ENCODE assay signal across 11 cellular contexts in the genomic region with DNA sequence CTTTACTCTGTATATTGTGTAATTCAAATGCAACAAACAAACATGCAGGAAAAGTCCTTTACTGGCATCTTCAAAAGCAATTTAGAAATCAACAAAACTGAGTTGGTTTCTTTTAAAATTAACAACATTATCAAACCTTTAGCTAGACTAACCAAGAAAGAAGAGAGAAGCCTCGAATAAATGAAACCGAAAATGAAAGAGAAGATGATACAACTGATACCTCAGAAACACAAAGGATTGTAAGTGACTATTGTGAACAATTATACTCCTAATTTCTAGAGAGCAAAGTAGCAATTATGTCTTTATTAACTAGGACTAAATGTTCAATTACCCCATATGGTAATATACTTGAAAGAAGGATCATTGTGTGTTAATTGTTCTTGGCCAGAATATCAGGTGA. TPM values are rescaled to one million over a fixed set of nuclear protein-coding genes. Genes with fewer than 3 reads are reported as not detected.
DNase-seq lines count a peak whose midpoint lies in the region; ATAC-seq and TF ChIP-seq lines count a peak whose summit lies in the region.
"Had no signal": no experiment of that assay in that cellular context is flagged by ENCODE, and none has a peak within 500 bp of the region (broad histone marks: within the 10 kb centered on the region; RNA-seq: fewer than 3 reads in every experiment).

No MANE protein-coding gene starts in this region.

- H3K36me3 ChIP-seq in fibroblast of lung (ENCODE audit: control insufficient read depth, insufficient read depth, low read length): no peaks in the 10 kb centered on the region
- H3K36me3 ChIP-seq in BE2C: no peaks in the 10 kb centered on the region

- no peak for DNase-seq in fibroblast of lung (ENCODE audit: low read depth in 2 of 2)
- DNase-seq in BE2C: no peak
- no peak for DNase-seq in NCI-H345 treated with DMSO at 0.1 percent for 48 hours (lab: John Stamatoyannopoulos, UW; ENCODE audit: unreplicated experiment)
- no peak for DNase-seq in NCI-H1417 treated with DMSO at 0.1 percent for 48 hours (lab: John Stamatoyannopoulos, UW)
- DNase-seq in RKO (ENCODE audit: low spot score): no peak
- DNase-seq: dorsolateral prefrontal cortex, GF-D8 had no signal

- peak overlapping the region; percentile 11 for H3K4me2 ChIP-seq in fibroblast of lung (ENCODE audit: extremely low read depth, insufficient read depth, low read length)

- H3K27ac ChIP-seq in fibroblast of lung (ENCODE audit: insufficient read depth, low read length): no peak overlapping the region
- H3K27ac ChIP-seq: dorsolateral prefrontal cortex had no signal

- H3K4me3 ChIP-seq in fibroblast of lung (replicated peaks in 1 of 4; ENCODE audit: control extremely low read depth in 1 of 4, insufficient read depth in 1 of 4, low read depth in 3 of 4, low read length in 4 of 4): no peak overlapping the region
- H3K4me3 ChIP-seq in BE2C (ENCODE audit: low read depth, low read length): no peak overlapping the region

- TF ChIP-seq CTCF in fibroblast of lung (conservative IDR thresholded peaks at IDR 0.05 in 1 of 2, IDR thresholded peaks at IDR 0.05 in 1 of 2; ENCODE audit: low read depth in 1 of 2, low read length in 2 of 2) (no peak), BE2C (IDR thresholded peaks at IDR 0.05; ENCODE audit: low read depth, low read length) (no peak)

- H4K20me1 ChIP-seq in fibroblast of lung (ENCODE audit: control insufficient read depth, extremely low read depth, insufficient read depth, low read length): no peaks in the 10 kb centered on the region

- no peak overlapping the region for H3K9ac ChIP-seq in fibroblast of lung (ENCODE audit: insufficient read depth, low read length)

- peak; percentile 68 for ATAC-seq in GM18511 (IDR thresholded peaks at IDR 0.05; ENCODE audit: unreplicated experiment)
- peak; percentile 78 for ATAC-seq in GM21447 (IDR thresholded peaks at IDR 0.05; ENCODE audit: unreplicated experiment)
- ATAC-seq in HG03558 (IDR thresholded peaks at IDR 0.05; ENCODE audit: extremely low read depth, unreplicated experiment): peak; percentile 60

- H3K27me3 ChIP-seq in fibroblast of lung (ENCODE audit: control insufficient read depth, insufficient read depth, low read length) (no peaks in the 10 kb centered on the region), BE2C (no peaks in the 10 kb centered on the region)
- H3K27me3 ChIP-seq: dorsolateral prefrontal cortex had no signal

- H3K4me1 ChIP-seq in fibroblast of lung (ENCODE audit: control insufficient read depth, extremely low read depth, insufficient read depth, low read length) (peaks cover 2% of the 10 kb centered on the region), BE2C (no peaks in the 10 kb centered on the region)

- H3K9me3 ChIP-seq in fibroblast of lung (ENCODE audit: control insufficient read depth, insufficient read depth, low read depth, low read length) (no peaks in the 10 kb centered on the region), BE2C (no peaks in the 10 kb centered on the region)

- H3K79me2 ChIP-seq in fibroblast of lung (ENCODE audit: control insufficient read depth, insufficient read depth, low read length): no peaks in the 10 kb centered on the region

- no peak overlapping the region for H2AFZ ChIP-seq in fibroblast of lung (ENCODE audit: low read length)

RNA-seq across cellular contexts. Expression of a gene that starts 49.2 kb away (rescaled TPM):
- total RNA-seq in fibroblast of lung: 4.6 and 20.5 TPM in 2 replicates
- 21.6 and 24.2 TPM in 2 replicates for polyA plus RNA-seq in fibroblast of lung
- polyA plus RNA-seq in fibroblast of lung (2012): 13.8 and 16.8 TPM in 2 replicates
- 5.4 and 8.2 TPM in 2 replicates for polyA minus RNA-seq in fibroblast of lung (ENCODE audit: low replicate concordance)
- not detected for polyA plus RNA-seq in BE2C (2012; ENCODE audit: insufficient read depth, insufficient read length, low read depth)
- total RNA-seq: activated CD8-positive, alpha-beta memory T cell treated with anti-CD3 and anti-CD28 coated beads for 36 hours had no signal
